8 cellular contexts compared by ENCODE assay signal in the genomic region with DNA sequence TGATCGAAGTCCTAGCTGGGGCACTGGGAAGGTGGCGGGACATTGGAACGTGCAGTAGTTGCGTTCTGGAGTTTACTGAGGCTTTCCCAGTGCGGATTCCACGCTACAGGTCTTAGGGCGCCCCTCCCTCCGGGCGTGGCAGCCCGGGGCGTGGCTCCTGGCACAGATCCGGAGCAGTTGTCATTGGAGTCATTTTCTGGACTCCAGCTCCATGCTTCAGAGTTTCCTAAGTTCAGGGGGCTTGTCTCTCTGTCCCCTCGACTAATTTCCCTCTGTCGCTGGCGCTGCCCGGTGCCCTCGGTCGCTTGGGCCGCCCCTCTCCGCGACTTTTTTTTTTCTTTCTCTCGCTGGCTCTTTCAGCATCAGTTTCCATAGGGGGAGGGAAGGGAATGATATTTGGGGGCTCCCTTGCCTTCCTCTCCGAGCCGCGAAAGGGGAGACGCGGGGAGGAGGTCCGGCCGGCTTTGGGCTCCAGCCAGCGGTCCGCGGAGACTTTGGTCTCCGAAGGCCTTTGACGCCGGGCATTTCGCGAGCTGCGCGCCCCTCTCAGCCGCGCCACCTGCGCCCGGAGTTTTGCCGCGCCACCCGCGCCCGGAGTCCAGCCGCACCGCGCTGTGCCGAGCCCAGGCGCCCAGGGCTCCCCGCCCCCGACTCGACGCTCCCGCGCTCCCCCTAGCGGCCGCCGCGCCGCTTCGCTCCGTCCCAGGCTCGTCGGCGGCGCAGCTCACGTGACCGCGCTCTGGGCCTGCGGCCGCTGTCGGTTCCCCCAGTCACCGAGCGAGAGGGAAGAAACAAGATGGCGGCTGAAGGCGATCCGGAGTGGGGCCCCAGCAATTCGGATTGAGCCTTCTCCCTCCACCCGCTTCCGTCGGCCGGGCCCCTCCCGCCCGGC. TPM values are rescaled to one million over a fixed set of nuclear protein-coding genes. Genes with fewer than 3 reads are reported as not detected.
DNase-seq lines count a peak whose midpoint lies in the region; ATAC-seq and TF ChIP-seq lines count a peak whose summit lies in the region.

A gene with protein sequence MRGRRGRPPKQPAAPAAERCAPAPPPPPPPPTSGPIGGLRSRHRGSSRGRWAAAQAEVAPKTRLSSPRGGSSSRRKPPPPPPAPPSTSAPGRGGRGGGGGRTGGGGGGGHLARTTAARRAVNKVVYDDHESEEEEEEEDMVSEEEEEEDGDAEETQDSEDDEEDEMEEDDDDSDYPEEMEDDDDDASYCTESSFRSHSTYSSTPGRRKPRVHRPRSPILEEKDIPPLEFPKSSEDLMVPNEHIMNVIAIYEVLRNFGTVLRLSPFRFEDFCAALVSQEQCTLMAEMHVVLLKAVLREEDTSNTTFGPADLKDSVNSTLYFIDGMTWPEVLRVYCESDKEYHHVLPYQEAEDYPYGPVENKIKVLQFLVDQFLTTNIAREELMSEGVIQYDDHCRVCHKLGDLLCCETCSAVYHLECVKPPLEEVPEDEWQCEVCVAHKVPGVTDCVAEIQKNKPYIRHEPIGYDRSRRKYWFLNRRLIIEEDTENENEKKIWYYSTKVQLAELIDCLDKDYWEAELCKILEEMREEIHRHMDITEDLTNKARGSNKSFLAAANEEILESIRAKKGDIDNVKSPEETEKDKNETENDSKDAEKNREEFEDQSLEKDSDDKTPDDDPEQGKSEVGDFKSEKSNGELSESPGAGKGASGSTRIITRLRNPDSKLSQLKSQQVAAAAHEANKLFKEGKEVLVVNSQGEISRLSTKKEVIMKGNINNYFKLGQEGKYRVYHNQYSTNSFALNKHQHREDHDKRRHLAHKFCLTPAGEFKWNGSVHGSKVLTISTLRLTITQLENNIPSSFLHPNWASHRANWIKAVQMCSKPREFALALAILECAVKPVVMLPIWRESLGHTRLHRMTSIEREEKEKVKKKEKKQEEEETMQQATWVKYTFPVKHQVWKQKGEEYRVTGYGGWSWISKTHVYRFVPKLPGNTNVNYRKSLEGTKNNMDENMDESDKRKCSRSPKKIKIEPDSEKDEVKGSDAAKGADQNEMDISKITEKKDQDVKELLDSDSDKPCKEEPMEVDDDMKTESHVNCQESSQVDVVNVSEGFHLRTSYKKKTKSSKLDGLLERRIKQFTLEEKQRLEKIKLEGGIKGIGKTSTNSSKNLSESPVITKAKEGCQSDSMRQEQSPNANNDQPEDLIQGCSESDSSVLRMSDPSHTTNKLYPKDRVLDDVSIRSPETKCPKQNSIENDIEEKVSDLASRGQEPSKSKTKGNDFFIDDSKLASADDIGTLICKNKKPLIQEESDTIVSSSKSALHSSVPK (N-terminal part only) (plus strand): TSS at position 769 of the 892 bp plus-strand sequence. CDS start 222 bp downstream, outside the sequence.

- peak within 1 kb of the TSS; percentile 98 for H3K9ac ChIP-seq in HUES64 (ENCODE audit: low read depth, low read length)
- H3K9ac ChIP-seq in OCI-LY3 (ENCODE audit: low read length), result peak within 1 kb of the TSS; percentile 84

- WGBS in HUES64, result 1% methylated on average over 78 of the region's 88 CpGs

- ATAC-seq in GM21447 (IDR thresholded peaks at IDR 0.05; ENCODE audit: unreplicated experiment), result peak; percentile 71

- no peaks in the 10 kb centered on the region for H3K27me3 ChIP-seq in HUES64 (ENCODE audit: insufficient read depth, low read length)
- H3K27me3 ChIP-seq in OCI-LY3 (ENCODE audit: low read depth, low read length), result peaks cover 18% of the 10 kb centered on the region

- H3K36me3 ChIP-seq in HUES64 (ENCODE audit: insufficient read depth, low read length), result no peaks in the 10 kb centered on the region; the same call in 1 of the 2 replicates
- no peaks in the 10 kb centered on the region for H3K36me3 ChIP-seq in OCI-LY3 (replicated peaks; ENCODE audit: low read depth, low read length)

- peak within 1 kb of the TSS; percentile 66 for H2AFZ ChIP-seq in OCI-LY3 (ENCODE audit: low read depth, low read length)

- H3K4me3 ChIP-seq in HUES64 (ENCODE audit: low read length), result peak within 1 kb of the TSS; percentile 100
- peak within 1 kb of the TSS; percentile 83 for H3K4me3 ChIP-seq in OCI-LY3 (ENCODE audit: low read length)
- H3K4me3 ChIP-seq in epithelial cell of esophagus (ENCODE audit: low read length), result peak within 1 kb of the TSS; percentile 71

- peaks cover 13% of the 10 kb centered on the region; the same call in 1 of the 2 replicates for H4K20me1 ChIP-seq in OCI-LY3 (ENCODE audit: insufficient read depth, low read length)

- H3K4me1 ChIP-seq in HUES64 (ENCODE audit: insufficient read depth, low read length), result peaks cover 13% of the 10 kb centered on the region
- peaks cover 39% of the 10 kb centered on the region for H3K4me1 ChIP-seq in OCI-LY3 (ENCODE audit: low read length)

- H3K79me2 ChIP-seq in OCI-LY3 (ENCODE audit: low read length), result peaks cover 41% of the 10 kb centered on the region

- peak within 1 kb of the TSS; percentile 86 for H3K27ac ChIP-seq in HUES64 (ENCODE audit: low read depth, low read length)
- H3K27ac ChIP-seq in OCI-LY3 (ENCODE audit: low read length), result peak within 1 kb of the TSS; percentile 53

- H3K9me3 ChIP-seq in HUES64 (ENCODE audit: insufficient read depth, low read depth, low read length) (no peaks in the 10 kb centered on the region), OCI-LY3 (ENCODE audit: insufficient read depth, low read length) (no peaks in the 10 kb centered on the region)

- DNase-seq in DMS 273 (lab: John Stamatoyannopoulos, UW; ENCODE audit: unreplicated experiment), result peak; percentile 97
- DNase-seq in activated T-cell treated with anti-CD3 and anti-CD28 coated beads for 1 hour (ENCODE audit: low read depth), result peak; percentile 86
- DNase-seq in epithelial cell of esophagus (ENCODE audit: low read depth), result peak; percentile 90
- peak; percentile 93 for DNase-seq in mucosa of gallbladder (ENCODE audit: low spot score)
- peak; percentile 75 to 85 for DNase-seq in stimulated activated CD8-positive, alpha-beta memory T cell treated with anti-CD3 and anti-CD28 coated beads, Interleukin-4, amount 100 ng/mL, for 4 hours (ENCODE audit: low read depth in 2 of 2, low spot score in 1 of 2)

- TF ChIP-seq CTCF in OCI-LY3 (IDR thresholded peaks at IDR 0.05; ENCODE audit: low read depth, low read length) (peak; percentile 66), epithelial cell of esophagus (IDR thresholded peaks at IDR 0.05; ENCODE audit: insufficient read depth, low read depth, low read length, missing control alignments) (peak; percentile 44)

- peak within 1 kb of the TSS; percentile 94 for H3K4me2 ChIP-seq in OCI-LY3 (ENCODE audit: low read length)

RNA-seq across cellular contexts. Expression of the gene that starts here (rescaled TPM):
- polyA plus RNA-seq in HUES64 (2013, experiment 1 of 2), result 109 TPM
- polyA plus RNA-seq in HUES64 (2013, experiment 2 of 2), result 101 TPM
- total RNA-seq in mucosa of gallbladder, result 107 TPM

Comparison
In these comparisons a context has a peak if more than half of its experiments do, and no peak if none do; other contexts are left out.
1. Peak in every context shown above with its lines: DNase-seq, ATAC-seq, H3K4me3 ChIP-seq and H3K27ac ChIP-seq.